Comparison of ENCODE assay signal across 11 cellular contexts in genomic region chr7:142812437-142813215, GRCh38. TPM values are rescaled to one million over a fixed set of nuclear protein-coding genes. Genes with fewer than 3 reads are reported as not detected.
DNase-seq lines count a peak whose midpoint lies in the region; ATAC-seq, FAIRE-seq and TF ChIP-seq lines count a peak whose summit lies in the region.
"Had no signal": no experiment of that assay in that cellular context is flagged by ENCODE, and none has a peak within 500 bp of the region (broad histone marks: within the 10 kb centered on the region; RNA-seq: fewer than 3 reads in every experiment).

No MANE protein-coding gene starts in this region.

- H3K4me1 Mint-ChIP-seq in astrocyte (ENCODE audit: low read depth, unreplicated experiment) (peaks cover 70% of the 10 kb centered on the region), MCF 10A (ENCODE audit: insufficient read depth, unreplicated experiment) (no peaks in the 10 kb centered on the region)
- peaks cover 57 to 61% of the 10 kb centered on the region in 2 donors for H3K4me1 Mint-ChIP-seq in stimulated activated naive B cell treated with anti-CD40 and anti-IgM and Interleukin-4, amounts not matched to agents 10 μg/mL and 1 μg/mL and 100 μg/mL, for 72 hours

- H3K79me2 ChIP-seq in astrocyte (ENCODE audit: insufficient read depth, low read length): no peaks in the 10 kb centered on the region

- intact Hi-C loops in MCF 10A (cut with micrococcal nuclease) (no loop called here), stomach (cut with DNase I; ENCODE audit: low total_unique reads) (no loop called here)

- H3K4me3 ChIP-seq in astrocyte (ENCODE audit: insufficient read depth, low read depth, low read length): no peak overlapping the region
- H3K4me3 ChIP-seq in stomach: no peak overlapping the region
- H3K4me3 ChIP-seq: heart left ventricle had no signal

- peak overlapping the region; percentile 90 for H3K27ac ChIP-seq in astrocyte (ENCODE audit: low read depth, low read length)
- H3K27ac ChIP-seq in stomach: no peak overlapping the region
- H3K27ac ChIP-seq: heart left ventricle had no signal

- H3K27ac Mint-ChIP-seq in astrocyte (ENCODE audit: unreplicated experiment) (peak overlapping the region; percentile 96), MCF 10A (ENCODE audit: low read depth, unreplicated experiment) (no peak overlapping the region)
- H3K27ac Mint-ChIP-seq in stimulated activated naive B cell treated with anti-CD40 and anti-IgM and Interleukin-4, amounts not matched to agents 10 μg/mL and 1 μg/mL and 100 μg/mL, for 72 hours: peak overlapping the region; percentile 86

- no peak for TF ChIP-seq EP300 in stomach (IDR thresholded peaks at IDR 0.05)

- H3K27me3 Mint-ChIP-seq in astrocyte (ENCODE audit: low read depth, unreplicated experiment) (no peaks in the 10 kb centered on the region), MCF 10A (ENCODE audit: insufficient read depth, unreplicated experiment) (peaks cover 79% of the 10 kb centered on the region)
- no peaks in the 10 kb centered on the region for H3K27me3 Mint-ChIP-seq in stimulated activated naive B cell treated with anti-CD40 and anti-IgM and Interleukin-4, amounts not matched to agents 10 μg/mL and 1 μg/mL and 100 μg/mL, for 72 hours

- TF ChIP-seq POLR2A in stomach (IDR thresholded peaks at IDR 0.05): no peak

- no peak for TF ChIP-seq CTCF in astrocyte (IDR thresholded peaks at IDR 0.05; ENCODE audit: insufficient read depth, low read depth, low read length)
- no peak for TF ChIP-seq CTCF in MCF 10A (IDR thresholded peaks at IDR 0.05; ENCODE audit: unreplicated experiment)
- no peak for TF ChIP-seq CTCF in stomach (IDR thresholded peaks at IDR 0.05)

- H3K4me3 Mint-ChIP-seq in astrocyte (ENCODE audit: unreplicated experiment) (no peak overlapping the region), MCF 10A (ENCODE audit: unreplicated experiment) (no peak overlapping the region)
- peak overlapping the region; percentile 15 to 26 for H3K4me3 Mint-ChIP-seq in stimulated activated naive B cell treated with anti-CD40 and anti-IgM and Interleukin-4, amounts not matched to agents 10 μg/mL and 1 μg/mL and 100 μg/mL, for 72 hours

- H3K27me3 ChIP-seq in astrocyte (ENCODE audit: insufficient read depth, low read length): no peaks in the 10 kb centered on the region
- peaks cover 0 to 45% (median 0%) of the 10 kb centered on the region in 3 donors for H3K27me3 ChIP-seq in stomach

- BruUV-seq in MCF 10A (replicated peaks; lab: Mats Ljungman, UMichigan): no TSS peak

- H3K9me3 Mint-ChIP-seq in astrocyte (ENCODE audit: unreplicated experiment) (no peaks in the 10 kb centered on the region), MCF 10A (ENCODE audit: unreplicated experiment) (no peaks in the 10 kb centered on the region)
- no peaks in the 10 kb centered on the region for H3K9me3 Mint-ChIP-seq in stimulated activated naive B cell treated with anti-CD40 and anti-IgM and Interleukin-4, amounts not matched to agents 10 μg/mL and 1 μg/mL and 100 μg/mL, for 72 hours

- no peaks in the 10 kb centered on the region for H3K36me3 ChIP-seq in astrocyte (ENCODE audit: insufficient read depth, low read length)
- no peaks in the 10 kb centered on the region for H3K36me3 ChIP-seq in stomach
- H3K36me3 ChIP-seq: heart left ventricle had no signal

- no peaks in the 10 kb centered on the region for H4K20me1 ChIP-seq in astrocyte (ENCODE audit: insufficient read depth, low read length)

- FAIRE-seq in astrocyte (lab: Jason Lieb, UNC): no peak

- DNase-seq in activated T-cell treated with anti-CD3 and anti-CD28 coated beads, Interleukin-2, amount 50 U/mL, for 1 hour: peak; percentile 35
- DNase-seq in activated T-cell treated with anti-CD3 and anti-CD28 coated beads for 4 hours: no peak
- DNase-seq in NCI-H69 (lab: John Stamatoyannopoulos, UW): peak; percentile 11
- DNase-seq in astrocyte (ENCODE audit: low read depth): peak; percentile 17
- DNase-seq in stimulated activated naive B cell treated with anti-CD40 and anti-IgM and Interleukin-4, amounts not matched to agents 10 μg/mL and 1 μg/mL and 100 μg/mL, for 72 hours: peak; percentile 29
- DNase-seq in MCF 10A (ENCODE audit: unreplicated experiment): no peak
- DNase-seq in stomach: no peak
- DNase-seq: heart left ventricle, NCI-H1105, retina had no signal

- CTCF ChIA-PET in MCF 10A (lab: Yijun Ruan, JAX): interaction anchor here (0.5 to 7.1 kb wide), 25 partner anchors 10 to 591 kb away, joined by 3 to 61 read pairs (median 5); no protein-coding TSS in a partner anchor

- no peak for ATAC-seq in stimulated activated naive B cell treated with anti-CD40 and anti-IgM and Interleukin-4, amounts not matched to agents 10 μg/mL and 1 μg/mL and 100 μg/mL, for 72 hours (replicated peaks)
- ATAC-seq in GM21786 (IDR thresholded peaks at IDR 0.05; ENCODE audit: unreplicated experiment): no peak
- ATAC-seq: heart left ventricle had no signal

- POLR2A ChIA-PET in MCF 10A (lab: Yijun Ruan, JAX): no interaction called here

- no peaks in the 10 kb centered on the region for H3K36me3 Mint-ChIP-seq in astrocyte (ENCODE audit: low read depth, unreplicated experiment)
- peaks cover 0 to 6% of the 10 kb centered on the region in 2 donors for H3K36me3 Mint-ChIP-seq in stimulated activated naive B cell treated with anti-CD40 and anti-IgM and Interleukin-4, amounts not matched to agents 10 μg/mL and 1 μg/mL and 100 μg/mL, for 72 hours
- H3K36me3 Mint-ChIP-seq in MCF 10A (ENCODE audit: insufficient read depth, unreplicated experiment): no peaks in the 10 kb centered on the region

- no peak overlapping the region for H2AFZ ChIP-seq in astrocyte (ENCODE audit: low read depth, low read length)

- 35 to 54% (median 48%) methylated on average over 7 of the region's 7 CpGs for WGBS in stomach, 5 donors

- H3K9me3 ChIP-seq in astrocyte (ENCODE audit: insufficient read depth, low read depth, low read length): no peaks in the 10 kb centered on the region
- H3K9me3 ChIP-seq in stomach: no peaks in the 10 kb centered on the region
- H3K9me3 ChIP-seq: heart left ventricle had no signal

- H3K4me2 ChIP-seq in astrocyte (ENCODE audit: low read length): peak overlapping the region; percentile 65

- H3K9ac ChIP-seq in astrocyte (ENCODE audit: low read length): peak overlapping the region; percentile 73

- peaks cover 49% of the 10 kb centered on the region for H3K4me1 ChIP-seq in astrocyte (ENCODE audit: insufficient read depth, low read length)
- peaks cover 0 to 5% (median 0%) of the 10 kb centered on the region in 4 donors for H3K4me1 ChIP-seq in stomach

RNA-seq across cellular contexts. Expression of gene PRSS2, which starts 41.9 kb away (rescaled TPM):
- total RNA-seq in astrocyte (not detected in 2 replicates), MCF 10A (2022) (not detected in 2 replicates), stomach (10 to 100 TPM in 1 of 5 donors, 1 to 10 TPM in 1, not detected in 3; 1.3 to 86.1 TPM)
- polyA plus RNA-seq in stomach: 10 to 100 TPM; 51.4 to 69.4 (median 59.1) TPM

RNA-seq across cellular contexts. Expression of gene EPHB6, which starts 42.2 kb away (rescaled TPM):
- total RNA-seq in astrocyte (15.7 and 16.2 TPM in 2 replicates), MCF 10A (2022) (0.79 and 1.4 TPM in 2 replicates), stomach (1 to 10 TPM; 5.4 to 9.6 (median 8.0) TPM)
- 10 to 100 TPM in 2 of 3 donors, 1 to 10 TPM in 1; 6.2 to 23.1 (median 19.3) TPM for polyA plus RNA-seq in stomach

Comparison
In these comparisons a context has a peak if more than half of its experiments do, and no peak if none do; other contexts are left out.
1. DNase-seq: peak in activated T-cell treated with anti-CD3 and anti-CD28 coated beads, Interleukin-2, amount 50 U/mL, for 1 hour (single experiment), NCI-H69 (single experiment), astrocyte (single experiment) and stimulated activated naive B cell treated with anti-CD40 and anti-IgM and Interleukin-4, amounts not matched to agents 10 μg/mL and 1 μg/mL and 100 μg/mL, for 72 hours (single experiment); none in activated T-cell treated with anti-CD3 and anti-CD28 coated beads for 4 hours (single experiment), MCF 10A (single experiment) and stomach (single experiment).
2. H3K4me3 Mint-ChIP-seq: peak in stimulated activated naive B cell treated with anti-CD40 and anti-IgM and Interleukin-4, amounts not matched to agents 10 μg/mL and 1 μg/mL and 100 μg/mL, for 72 hours (2 of 2); none in astrocyte (single experiment) and MCF 10A (single experiment).